In genomic region chr2:157497603-157498314, GRCh38 we compare ENCODE assay signal across 8 cellular contexts. TPM values are rescaled to one million over a fixed set of nuclear protein-coding genes. Genes with fewer than 3 reads are reported as not detected.
DNase-seq lines count a peak whose midpoint lies in the region; ATAC-seq, FAIRE-seq and TF ChIP-seq lines count a peak whose summit lies in the region.

No MANE protein-coding gene starts in this region.

- peak; percentile 90 for ATAC-seq in GM19455 (IDR thresholded peaks at IDR 0.05; ENCODE audit: unreplicated experiment)
- ATAC-seq in HG03432 (IDR thresholded peaks at IDR 0.05; ENCODE audit: unreplicated experiment) = peak; percentile 91
- peak; percentile 97 for ATAC-seq in K562

- H3K27ac ChIP-seq in K562 (ENCODE audit: extremely low read depth, low read depth, low read length) = no peak overlapping the region

- no peak overlapping the region for H3K4me2 ChIP-seq in K562 (ENCODE audit: insufficient read depth, low read length)

- H2AFZ ChIP-seq in K562 (ENCODE audit: low read depth, low read length) = no peak overlapping the region

- no peaks in the 10 kb centered on the region for H3K27me3 ChIP-seq in K562 (ENCODE audit: control insufficient read depth in 2 of 2, insufficient read depth in 2 of 2, low read length in 2 of 2)

- DNase-seq in EH (ENCODE audit: low read depth) = peak; percentile 48
- DNase-seq in NCI-H69 (lab: John Stamatoyannopoulos, UW) = peak; percentile 74
- DNase-seq in K562 (ENCODE audit: extremely low read depth in 1 of 4, low spot score in 3 of 4) = peak; percentile 39 to 54 (median 50)
- DNase-seq in kidney glomerular epithelial cell (lab: John Stamatoyannopoulos, UW) = peak; percentile 55
- DNase-seq in urothelium cell line (ENCODE audit: low spot score) = peak; percentile 38
- no peak for DNase-seq in lower leg skin (ENCODE audit: low spot score in 2 of 2)

- BruUV-seq in K562 (replicated peaks; lab: Mats Ljungman, UMichigan) = no TSS peak

- H3K36me3 ChIP-seq in K562 (ENCODE audit: control insufficient read depth, insufficient read depth, low read length) = no peaks in the 10 kb centered on the region

- TF ChIP-seq POLR2A in K562 (conservative IDR thresholded peaks at IDR 0.05) = no peak
- no peak for TF ChIP-seq POLR2A in lower leg skin (IDR thresholded peaks at IDR 0.05)

- no peak overlapping the region for H3K4me3 ChIP-seq in K562
- H3K4me3 ChIP-seq in lower leg skin (ENCODE audit: low read depth, poor library complexity, severe bottlenecking) = no peak overlapping the region

- H3K9me3 ChIP-seq in K562 (replicated peaks; ENCODE audit: control insufficient read depth, insufficient read depth, low read depth, low read length) = no peaks in the 10 kb centered on the region

- POLR2A ChIA-PET in K562 (lab: Yijun Ruan, JAX) = interaction anchor here (0.8 kb wide), 1 partner anchor 240 kb away, joined by 3 read pairs; no protein-coding TSS in a partner anchor

- peak; percentile 91 to 98 for TF ChIP-seq RAD21 in K562 (CRISPR knock-in tag; conservative IDR thresholded peaks at IDR 0.05 in 1 of 2, IDR thresholded peaks at IDR 0.05 in 1 of 2)

- no peaks in the 10 kb centered on the region for H4K20me1 ChIP-seq in K562 (replicated peaks; ENCODE audit: control insufficient read depth, insufficient read depth, low read length)

- 3% methylated on average over 7 of the region's 7 CpGs for WGBS in K562 (ENCODE audit: insufficient coverage, low coverage, missing lambda C conversion rate)
- 25 to 26% methylated on average over 7 of the region's 7 CpGs for WGBS in lower leg skin, 2 donors

- FAIRE-seq in K562 (lab: Jason Lieb, UNC) (peak; percentile 94), urothelium cell line (lab: Jason Lieb, UNC) (no peak)

- TF ChIP-seq EP300 in K562 (IDR thresholded peaks at IDR 0.05; ENCODE audit: low read length) = no peak

- intact Hi-C loops in K562 (cut with micrococcal nuclease) (loop anchor here (1.0 to 10.0 kb wide), 5 partner anchors 95 to 1255 kb away; no protein-coding TSS in a partner anchor), lower leg skin (cut with DNase I; ENCODE audit: low total_unique reads) (no loop called here)

- H3K4me1 ChIP-seq in K562 (replicated peaks in 1 of 2; ENCODE audit: control insufficient read depth in 2 of 2, insufficient read depth in 2 of 2, low read length in 2 of 2) = no peaks in the 10 kb centered on the region

- peak; percentile 80 to 95 (median 89) for TF ChIP-seq CTCF in K562 (IDR thresholded peaks at IDR 0.05 in 2 of 3, conservative IDR thresholded peaks at IDR 0.05 in 1 of 3; ENCODE audit: insufficient read depth in 2 of 3, low read depth in 1 of 3, low read length in 3 of 3)
- TF ChIP-seq CTCF in lower leg skin (IDR thresholded peaks at IDR 0.05) = no peak

- CTCF ChIA-PET in K562 (lab: Yijun Ruan, JAX; ENCODE audit: low intra/inter-chr PET ratio) = interaction anchor here (0.6 to 2.0 kb wide), 7 partner anchors 95 to 1352 kb away, joined by 3 to 8 read pairs (median 4); no protein-coding TSS in a partner anchor

- H3K9ac ChIP-seq in K562 (ENCODE audit: insufficient read depth in 1 of 2, low read depth in 2 of 2, low read length in 2 of 2) = no peak overlapping the region

- no peaks in the 10 kb centered on the region for H3K79me2 ChIP-seq in K562 (ENCODE audit: control insufficient read depth, insufficient read depth, low read length)

- no peaks in the 10 kb centered on the region for H3K9me1 ChIP-seq in K562 (ENCODE audit: control insufficient read depth, insufficient read depth, low read length)

- in situ Hi-C loops in K562 (cut with MboI) = loop anchor here (25.0 kb wide), 1 partner anchor 1240 kb away; no protein-coding TSS in a partner anchor

TF ChIP-seq in K562, 482 proteins besides CTCF, POLR2A, EP300 and RAD21 (continues in another document):
- TF ChIP-seq AFF1 (IDR thresholded peaks at IDR 0.05; ENCODE audit: low read depth in 1 of 2, partially characterized antibody in 2 of 2) = no peak
- no peak for TF ChIP-seq CLOCK (CRISPR knock-in tag; IDR thresholded peaks at IDR 0.05; ENCODE audit: borderline replicate concordance)
- no peak for TF ChIP-seq JUND (IDR thresholded peaks at IDR 0.05; ENCODE audit: borderline replicate concordance, low read depth, low read length)
- 0 out of 3 replicates have a peak, but pooled peaks have one; percentile 14 for TF ChIP-seq JUND (tag; IDR thresholded peaks at IDR 0.05; ENCODE audit: borderline replicate concordance, low read depth, low read length)
- no peak for TF ChIP-seq CXXC5 (CRISPR knock-in tag; IDR thresholded peaks at IDR 0.05)
- peak; percentile 20 for TF ChIP-seq DACH1 (IDR thresholded peaks at IDR 0.05; ENCODE audit: partially characterized antibody)
- TF ChIP-seq ZNF655 (CRISPR knock-in tag; IDR thresholded peaks at IDR 0.05) = no peak

RNA-seq across cellular contexts. Expression of gene CYTIP, which starts 53.9 kb away (rescaled TPM):
- 0.18 TPM in 1 of 2 replicates, not detected in the other for total RNA-seq in K562 (2011; cell fraction: chromatin; rRNA removed; ENCODE audit: low replicate concordance)
- total RNA-seq in K562 (2011; cell fraction: nucleolus; rRNA removed) = not detected in 2 replicates
- not detected in 2 replicates for total RNA-seq in K562 (2011; cell fraction: nucleoplasm; rRNA removed)
- 0.12 TPM in 1 of 2 replicates, not detected in the other for total RNA-seq in K562 (2014; rRNA removed)
- 0.16 and 0.29 TPM in 2 replicates for total RNA-seq in K562 (2014; rRNA removed; fragmentation: Illumina TruSeq; extraction: Trizol)
- 0.23 and 0.33 TPM in 2 replicates for total RNA-seq in K562 (2015; rRNA removed; fragmentation: Illumina TruSeq; extraction: Trizol)
- total RNA-seq in K562 (2021) = 0.33 and 0.42 TPM in 2 replicates
- polyA plus RNA-seq in K562 (2011; rRNA removed) = 0.08 and 0.13 TPM in 2 replicates
- 0.03 and 0.10 TPM in 2 replicates for polyA plus RNA-seq in K562 (2011; cell fraction: cytosol; rRNA removed)
- 0.31 and 0.34 TPM in 2 replicates for polyA plus RNA-seq in K562 (2011; cell fraction: nucleus; rRNA removed)
- 0.36 and 0.57 TPM in 2 replicates for polyA plus RNA-seq in K562 (2012)
- 0.12 and 0.24 TPM in 2 replicates for polyA plus RNA-seq in K562 (2014; fragmentation: Illumina TruSeq; extraction: Trizol)
- under 1 TPM; 0.10 to 0.35 TPM for polyA plus RNA-seq in K562 (2014; fragmentation: Nextera tagmentation; extraction: Ambion mirVana)
- 0.03 and 0.22 TPM in 2 replicates for polyA plus RNA-seq in K562 (2014; rRNA removed)
- polyA minus RNA-seq in K562 (2011; rRNA and poly(A)+ RNA removed) = 0.27 and 0.42 TPM in 2 replicates
- polyA minus RNA-seq in K562 (2011; cell fraction: cytosol; rRNA and poly(A)+ RNA removed) = not detected in 2 replicates
- polyA minus RNA-seq in K562 (2011; cell fraction: nucleus; rRNA and poly(A)+ RNA removed) = not detected in 2 replicates
- total RNA-seq in lower leg skin = 10 to 100 TPM in 1 of 4 donors, 1 to 10 TPM in 3; 5.3 to 10.8 (median 7.1) TPM

Comparison
In these comparisons a context has a peak if more than half of its experiments do, and no peak if none do; other contexts are left out.
1. DNase-seq: peak in EH (single experiment), NCI-H69 (single experiment), K562 (4 of 4), kidney glomerular epithelial cell (single experiment) and urothelium cell line (single experiment); none in lower leg skin (0 of 2).
2. CTCF ChIP-seq: peak in K562 (3 of 3); none in lower leg skin (0 of 3).
3. RNA of gene CYTIP, which starts 53.9 kb away (total RNA-seq): 5.3 to 10.8 TPM in lower leg skin; 0.12 to 0.42 TPM in K562; every median in the first group is over 4 times any median in the second.
4. Peak in every context shown above with its lines, with median percentiles within 50 percentile points of each other: ATAC-seq.